8 cellular contexts compared by ENCODE assay signal in the genomic region with DNA sequence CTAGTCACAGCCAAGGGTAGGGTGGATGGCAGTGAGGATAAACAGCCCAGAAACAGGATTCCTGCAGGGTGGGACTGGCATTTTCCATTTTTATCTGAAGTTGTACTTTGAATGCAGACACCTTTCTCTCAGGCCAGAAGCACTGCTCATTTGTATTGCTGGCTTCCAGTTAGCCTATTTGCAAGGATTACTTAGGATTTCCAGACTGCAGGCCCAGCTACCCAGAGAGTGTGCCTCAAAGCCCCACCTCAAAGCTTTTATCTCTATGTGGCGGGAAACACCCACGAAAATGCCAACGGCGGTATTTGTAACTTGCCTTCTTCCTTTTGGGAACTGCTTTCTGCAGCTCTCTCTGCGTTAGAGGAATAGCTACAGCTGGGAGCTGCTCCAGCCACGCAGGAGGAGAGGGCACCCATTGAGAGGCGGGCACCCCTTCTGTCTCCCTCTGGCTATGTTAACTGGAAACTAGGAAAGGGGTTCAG.
DNase-seq lines count a peak whose midpoint lies in the region; ATAC-seq and TF ChIP-seq lines count a peak whose summit lies in the region.

No MANE protein-coding gene starts in this region.

- no peaks in the 10 kb centered on the region for H4K20me1 ChIP-seq in Loucy (ENCODE audit: insufficient read depth, low read length, poor library complexity, severe bottlenecking)

- H2AFZ ChIP-seq in Loucy (ENCODE audit: low read length): peak overlapping the region; percentile 81

- H3K4me3 ChIP-seq in Loucy (ENCODE audit: low read length, poor library complexity, severe bottlenecking) (peak overlapping the region; percentile 71), right cardiac atrium (ENCODE audit: low read length) (peak overlapping the region; percentile 49), gastrocnemius medialis (peak overlapping the region; percentile 56 to 60 (median 58))

- TF ChIP-seq POLR2A in gastrocnemius medialis (IDR thresholded peaks at IDR 0.05): no peak

- H3K36me3 ChIP-seq in Loucy (ENCODE audit: insufficient read depth, low read length): no peaks in the 10 kb centered on the region
- H3K36me3 ChIP-seq in gastrocnemius medialis: no peaks in the 10 kb centered on the region

- intact Hi-C loops in right cardiac atrium (cut with DNase I) (loop anchor here in 3 of 4 donors (2.0 to 10.0 kb wide), 6 partner anchors 72 to 312 kb away; partner anchors contain the start of gene TGIF1 (in 3 of the 3)), gastrocnemius medialis (cut with DNase I; ENCODE audit: low total_unique reads) (loop anchor here (1.0 to 5.0 kb wide), 7 partner anchors 28 to 332 kb away; partner anchors contain the start of gene MYL12B)

- H3K9me3 Mint-ChIP-seq in activated naive CD8-positive, alpha-beta T cell treated with anti-CD3 and anti-CD28 coated beads, Interleukin-2, amount 10 ng/mL, durations not matched to agents 7 days and 5 days: no peaks in the 10 kb centered on the region

- no peak for ATAC-seq in activated naive CD8-positive, alpha-beta T cell treated with anti-CD3 and anti-CD28 coated beads, Interleukin-2, amount 10 ng/mL, durations not matched to agents 7 days and 5 days (ENCODE audit: low read depth)
- peak; percentile 5 to 18 for ATAC-seq in right cardiac atrium
- no peak for ATAC-seq in gastrocnemius medialis

- H3K27ac ChIP-seq in right cardiac atrium (ENCODE audit: low read length) (peak overlapping the region; percentile 99), gastrocnemius medialis (peak overlapping the region; percentile 86 to 95 (median 91))

- POLR2A ChIA-PET in activated naive CD8-positive, alpha-beta T cell treated with anti-CD3 and anti-CD28 coated beads, Interleukin-2, amount 10 ng/mL, durations not matched to agents 7 days and 5 days (lab: Charles Lee): interaction anchor here (0.6 to 4.8 kb wide), 17 partner anchors 8 to 348 kb away, joined by 3 to 59 read pairs (median 8); partner anchors contain the start of genes MYL12A and MYL12B

- no peaks in the 10 kb centered on the region for H3K79me2 ChIP-seq in Loucy (ENCODE audit: insufficient read depth, low read length)

- DNase-seq in EL (peak; percentile 53), right cardiac atrium (peak; percentile 34 to 55 (median 52)), gastrocnemius medialis (no peak), NOMO-1 treated with DMSO at 0.1 percent for 48 hours (lab: John Stamatoyannopoulos, UW; ENCODE audit: unreplicated experiment) (no peak), ACHN (no peak), NCI-H1694 treated with DMSO at 0.1 percent for 48 hours (lab: John Stamatoyannopoulos, UW) (no peak)
- no peak for DNase-seq in activated naive CD8-positive, alpha-beta T cell treated with anti-CD3 and anti-CD28 coated beads, Interleukin-2, amount 10 ng/mL, durations not matched to agents 7 days and 5 days

- WGBS in right cardiac atrium: 9% methylated on average over 7 of the region's 7 CpGs

- peak overlapping the region; percentile 97 for H3K27ac Mint-ChIP-seq in activated naive CD8-positive, alpha-beta T cell treated with anti-CD3 and anti-CD28 coated beads, Interleukin-2, amount 10 ng/mL, durations not matched to agents 7 days and 5 days

- in situ Hi-C loops in gastrocnemius medialis (cut with MboI; ENCODE audit: low sequenced_read_pairs in 4 of 4) (loop anchor here (5.0 to 10.0 kb wide), 5 partner anchors 72 to 310 kb away; partner anchors contain the start of gene TGIF1 (in 3 of the 4)), ACHN (cut with HindIII; ENCODE audit: low pct_ligation_motif_present, low pct_unique_long_range_greater_than_20kb, low sequenced_read_pairs) (no loop called here)

- no peak for TF ChIP-seq CTCF in Loucy (conservative IDR thresholded peaks at IDR 0.05; ENCODE audit: low read length)
- TF ChIP-seq CTCF in gastrocnemius medialis (IDR thresholded peaks at IDR 0.05 in 4 of 5, conservative IDR thresholded peaks at IDR 0.05 in 1 of 5): no peak

- peaks cover 40% of the 10 kb centered on the region for H3K4me1 ChIP-seq in Loucy (ENCODE audit: insufficient read depth, low read length, poor library complexity, severe bottlenecking)
- peaks cover 16% of the 10 kb centered on the region for H3K4me1 ChIP-seq in right cardiac atrium (ENCODE audit: control insufficient read depth, insufficient read depth, low read length)
- peaks cover 35 to 44% of the 10 kb centered on the region in 2 donors for H3K4me1 ChIP-seq in gastrocnemius medialis

- peaks cover 4% of the 10 kb centered on the region; the same call in 1 of the 2 replicates for H3F3A ChIP-seq in Loucy (ENCODE audit: low read depth)

- H3K9me2 ChIP-seq in Loucy (replicated peaks; ENCODE audit: low read depth, low read length): no peaks in the 10 kb centered on the region

- peak overlapping the region; percentile 94 for H3K4me3 Mint-ChIP-seq in activated naive CD8-positive, alpha-beta T cell treated with anti-CD3 and anti-CD28 coated beads, Interleukin-2, amount 10 ng/mL, durations not matched to agents 7 days and 5 days

- peaks cover 15% of the 10 kb centered on the region for H3K36me3 Mint-ChIP-seq in activated naive CD8-positive, alpha-beta T cell treated with anti-CD3 and anti-CD28 coated beads, Interleukin-2, amount 10 ng/mL, durations not matched to agents 7 days and 5 days

- H3K4me2 ChIP-seq in Loucy (ENCODE audit: low read depth, low read length, poor library complexity, severe bottlenecking): peak overlapping the region; percentile 89

- H3K27me3 Mint-ChIP-seq in activated naive CD8-positive, alpha-beta T cell treated with anti-CD3 and anti-CD28 coated beads, Interleukin-2, amount 10 ng/mL, durations not matched to agents 7 days and 5 days: no peaks in the 10 kb centered on the region

- H3K9ac ChIP-seq in Loucy (ENCODE audit: low read depth, low read length, poor library complexity, severe bottlenecking): peak overlapping the region; percentile 75

- H3K4me1 Mint-ChIP-seq in activated naive CD8-positive, alpha-beta T cell treated with anti-CD3 and anti-CD28 coated beads, Interleukin-2, amount 10 ng/mL, durations not matched to agents 7 days and 5 days: peaks cover 34% of the 10 kb centered on the region

- H3K27me3 ChIP-seq in Loucy (ENCODE audit: insufficient read depth, low read length, poor library complexity, severe bottlenecking) (no peaks in the 10 kb centered on the region), right cardiac atrium (ENCODE audit: control insufficient read depth, insufficient read depth) (no peaks in the 10 kb centered on the region), gastrocnemius medialis (no peaks in the 10 kb centered on the region)

- H3K9me3 ChIP-seq in Loucy (ENCODE audit: insufficient read depth, low read depth, low read length): no peaks in the 10 kb centered on the region
- H3K9me3 ChIP-seq in right cardiac atrium (ENCODE audit: control insufficient read depth, low read length): no peaks in the 10 kb centered on the region
- no peaks in the 10 kb centered on the region for H3K9me3 ChIP-seq in gastrocnemius medialis

Comparison
In these comparisons a context has a peak if more than half of its experiments do, and no peak if none do; other contexts are left out.
1. DNase-seq: peak in EL (single experiment) and right cardiac atrium (3 of 3); none in activated naive CD8-positive, alpha-beta T cell treated with anti-CD3 and anti-CD28 coated beads, Interleukin-2, amount 10 ng/mL, durations not matched to agents 7 days and 5 days (single experiment), gastrocnemius medialis (0 of 2), NOMO-1 treated with DMSO at 0.1 percent for 48 hours (single experiment), ACHN (single experiment) and NCI-H1694 treated with DMSO at 0.1 percent for 48 hours (single experiment).
2. ATAC-seq: peak in right cardiac atrium (2 of 2); none in activated naive CD8-positive, alpha-beta T cell treated with anti-CD3 and anti-CD28 coated beads, Interleukin-2, amount 10 ng/mL, durations not matched to agents 7 days and 5 days (single experiment) and gastrocnemius medialis (0 of 2).
3. Peak in every context shown above with its lines, with median percentiles within 50 percentile points of each other: H3K4me3 ChIP-seq.